Comparison of ENCODE assay signal across 25 cellular contexts in genomic region chr12:65494537-65494936, GRCh38.
A peak's percentile ranks its signal among the peaks of the same experiment; 100 is the strongest.
DNase-seq lines count a peak whose midpoint lies in the region; ATAC-seq and TF ChIP-seq lines count a peak whose summit lies in the region.
"Had no signal": no experiment of that assay in that cellular context is flagged by ENCODE, and none has a peak within 500 bp of the region (broad histone marks: within the 10 kb centered on the region; RNA-seq: fewer than 3 reads in every experiment).

No MANE protein-coding gene starts in this region.

- H3K36me3 ChIP-seq in adipocyte (ENCODE audit: control insufficient read depth, insufficient read depth, low read length, severe bottlenecking), result no peaks in the 10 kb centered on the region
- H3K36me3 ChIP-seq: esophagus squamous epithelium, transverse colon had no signal

- H3K4me1 ChIP-seq in adipocyte (ENCODE audit: control insufficient read depth, insufficient read depth, low read length), result peaks cover 59% of the 10 kb centered on the region
- H3K4me1 ChIP-seq: esophagus squamous epithelium, transverse colon had no signal

- H3K9me3 Mint-ChIP-seq in HFFc6, result no peaks in the 10 kb centered on the region
- peaks cover 9% of the 10 kb centered on the region for H3K9me3 Mint-ChIP-seq in mesothelial cell of epicardium
- H3K9me3 Mint-ChIP-seq: T-helper 1 cell treated with Interleukin-12 subunit alpha and Interleukin-12 subunit beta and Interleukin-4 antibody, amounts not matched to agents 30 μg/mL and 1 μg/mL, for 36 hours had no signal

- DNase-seq in A172 (ENCODE audit: low spot score) (peak; percentile 20), HFFc6 (no peak), adipocyte (ENCODE audit: low read depth) (no peak), mesothelial cell of epicardium (ENCODE audit: low spot score in 2 of 2, unreplicated experiment in 2 of 2) (no peak), cortex of kidney (lab: John Stamatoyannopoulos, UW) (no peak)
- no peak for DNase-seq in stimulated activated CD4-positive, alpha-beta T cell treated with anti-CD3 and anti-CD28 coated beads, Interleukin-4, amount 100 ng/mL, for 1 hour
- DNase-seq: activated CD4-positive, alpha-beta T cell treated with anti-CD3 and anti-CD28 coated beads, Interleukin-2, amount 50 U/mL, for 48 hours; activated T-cell treated with anti-CD3 and anti-CD28 coated beads for 4 hours; anterior cingulate cortex; C1 segment of cervical spinal cord; cerebellar nuclear complex; effector memory CD8-positive, alpha-beta T cell; esophagus squamous epithelium; glutamatergic neuron; Kasumi-1; NCI-H1105 treated with DMSO at 0.1 percent for 48 hours; NCI-H2107; NCI-H524; Right ventricle myocardium superior; stimulated activated naive CD4-positive, alpha-beta T cell treated with Interleukin-2 at 50 U/mL for 16 hours; transverse colon had no signal

- ATAC-seq in GM21528 (IDR thresholded peaks at IDR 0.05; ENCODE audit: low FRiP score, unreplicated experiment), result no peak
- ATAC-seq in HG03196 (IDR thresholded peaks at IDR 0.05; ENCODE audit: unreplicated experiment), result no peak
- ATAC-seq: effector memory CD8-positive, alpha-beta T cell; sciatic nerve had no signal

- H3K36me3 Mint-ChIP-seq in HFFc6 (ENCODE audit: low read depth) (peaks cover 5% of the 10 kb centered on the region; the same call in 1 of the 2 replicates), mesothelial cell of epicardium (no peaks in the 10 kb centered on the region)

- H3K4me3 Mint-ChIP-seq in HFFc6 (no peak overlapping the region), mesothelial cell of epicardium (no peak overlapping the region)
- H3K4me3 Mint-ChIP-seq: T-helper 1 cell treated with Interleukin-12 subunit alpha and Interleukin-12 subunit beta and Interleukin-4 antibody, amounts not matched to agents 30 μg/mL and 1 μg/mL, for 36 hours had no signal

- H3K4me3 ChIP-seq in adipocyte (ENCODE audit: low read length), result no peak overlapping the region
- H3K4me3 ChIP-seq: esophagus squamous epithelium, transverse colon had no signal

- no peaks in the 10 kb centered on the region; the same call in 1 of the 2 replicates for H3K27me3 Mint-ChIP-seq in HFFc6 (ENCODE audit: insufficient read depth)
- H3K27me3 Mint-ChIP-seq in mesothelial cell of epicardium (ENCODE audit: low read depth), result no peaks in the 10 kb centered on the region

- peak overlapping the region; percentile 86 for H3K27ac Mint-ChIP-seq in HFFc6
- H3K27ac Mint-ChIP-seq in mesothelial cell of epicardium, result peak overlapping the region; percentile 68
- H3K27ac Mint-ChIP-seq: effector memory CD8-positive, alpha-beta T cell; T-helper 1 cell treated with Interleukin-12 subunit alpha and Interleukin-12 subunit beta and Interleukin-4 antibody, amounts not matched to agents 30 μg/mL and 1 μg/mL, for 36 hours had no signal

- H3K4me1 Mint-ChIP-seq in HFFc6 (ENCODE audit: low read depth) (peaks cover 63% of the 10 kb centered on the region), mesothelial cell of epicardium (peaks cover 77% of the 10 kb centered on the region)

- H3K9ac ChIP-seq in adipocyte (ENCODE audit: low read length), result peak overlapping the region; percentile 39

- no peaks in the 10 kb centered on the region for H3K9me3 ChIP-seq in adipocyte (ENCODE audit: control insufficient read depth, low read length)
- H3K9me3 ChIP-seq: esophagus squamous epithelium, transverse colon had no signal

- no peak for TF ChIP-seq CTCF in HFFc6 (IDR thresholded peaks at IDR 0.05)
- no peak for TF ChIP-seq CTCF in mesothelial cell of epicardium (IDR thresholded peaks at IDR 0.05; ENCODE audit: unreplicated experiment)

- H3K27me3 ChIP-seq in adipocyte (replicated peaks; ENCODE audit: control insufficient read depth, insufficient read depth, low read length), result no peaks in the 10 kb centered on the region
- H3K27me3 ChIP-seq: transverse colon had no signal
